10 cellular contexts compared by ENCODE assay signal in the genomic region with DNA sequence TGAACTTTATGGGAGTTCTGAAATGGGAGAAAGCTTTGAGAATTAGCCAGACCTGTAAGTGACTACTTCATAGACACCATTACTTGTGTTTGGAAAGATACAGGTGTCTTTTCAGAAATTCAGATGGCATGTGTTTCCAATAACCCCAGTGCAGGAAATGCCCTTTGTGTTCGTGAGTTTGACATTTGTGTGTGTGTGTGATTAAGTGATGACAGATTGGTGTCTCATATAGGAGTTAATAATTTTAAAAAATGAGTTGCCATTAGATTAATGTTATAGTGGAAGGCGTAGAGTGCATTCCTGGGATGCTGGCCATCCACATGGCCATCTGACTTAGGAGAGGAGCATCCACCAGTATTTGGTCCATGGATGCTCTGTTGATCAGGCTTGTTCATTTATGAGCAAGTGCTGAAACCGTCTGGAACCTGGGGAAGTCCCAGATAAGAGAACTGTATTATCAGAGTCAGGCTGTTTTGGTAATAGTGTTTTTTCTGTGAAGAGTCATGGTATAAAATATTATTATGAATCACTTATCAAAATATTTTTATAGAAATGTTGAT. TPM values are rescaled to one million over a fixed set of nuclear protein-coding genes. Genes with fewer than 3 reads are reported as not detected.
DNase-seq lines count a peak whose midpoint lies in the region; ATAC-seq and TF ChIP-seq lines count a peak whose summit lies in the region.
"Had no signal": no experiment of that assay in that cellular context is flagged by ENCODE, and none has a peak within 500 bp of the region (broad histone marks: within the 10 kb centered on the region; RNA-seq: fewer than 3 reads in every experiment).

No MANE protein-coding gene starts in this region.

- CTCF ChIA-PET in CD4-positive, alpha-beta T cell (lab: Charles Lee) = interaction anchor here (4.8 kb wide), 1 partner anchor 9 kb away, joined by 31 read pairs; no protein-coding TSS in a partner anchor

- peaks cover 10% of the 10 kb centered on the region; the same call in 1 of the 2 replicates for H4K20me1 ChIP-seq in Karpas-422 (ENCODE audit: insufficient read depth, low read depth, low read length)

- H3K9me2 ChIP-seq in Karpas-422 (replicated peaks; ENCODE audit: insufficient read depth, low read length) = no peaks in the 10 kb centered on the region

- TF ChIP-seq CTCF in CD4-positive, alpha-beta T cell (IDR thresholded peaks at IDR 0.05) = no peak

- H3K27me3 ChIP-seq in CD4-positive, alpha-beta T cell (ENCODE audit: control insufficient read depth, insufficient read depth, low read length) = no peaks in the 10 kb centered on the region
- H3K27me3 ChIP-seq in Karpas-422 (ENCODE audit: low read length) = no peaks in the 10 kb centered on the region
- H3K27me3 ChIP-seq in SJCRH30 = no peaks in the 10 kb centered on the region

- peaks cover 78% of the 10 kb centered on the region for H3K79me2 ChIP-seq in Karpas-422 (ENCODE audit: low read length)

- intact Hi-C loops in CD4-positive, alpha-beta T cell (cut with DNase I, micrococcal nuclease) = loop anchor here (2.0 to 10.0 kb wide), 5 partner anchors 13 to 495 kb away; a partner anchor contains a TSS
- intact Hi-C loops in posterior cingulate gyrus (cut with DNase I) = no loop called here

- H3K9me3 ChIP-seq in CD4-positive, alpha-beta T cell (ENCODE audit: control insufficient read depth, low read length) = no peaks in the 10 kb centered on the region
- H3K9me3 ChIP-seq in Karpas-422 (ENCODE audit: low read length) (no peaks in the 10 kb centered on the region), SJCRH30 (replicated peaks) (no peaks in the 10 kb centered on the region; the same call in 1 of the 2 replicates)

- H3K27ac ChIP-seq in CD4-positive, alpha-beta T cell (ENCODE audit: low read depth, low read length) = peak overlapping the region; percentile 88
- peak overlapping the region; percentile 79 for H3K27ac ChIP-seq in Karpas-422 (ENCODE audit: low read length)
- no peak overlapping the region for H3K27ac ChIP-seq in SJCRH30

- POLR2A ChIA-PET in CD4-positive, alpha-beta T cell (lab: Charles Lee) = interaction anchor here (2.1 to 7.1 kb wide), 3 partner anchors 9 to 126 kb away, joined by 6 to 180 read pairs (median 14); a partner anchor contains a TSS

- H3K36me3 ChIP-seq in Karpas-422 (ENCODE audit: insufficient read depth, low read length) (peaks cover 23% of the 10 kb centered on the region), SJCRH30 (peaks cover 23% of the 10 kb centered on the region)

- H3K36me3 Mint-ChIP-seq in CD4-positive, alpha-beta T cell (ENCODE audit: low read depth) = peaks cover 77% of the 10 kb centered on the region
- peaks cover 17 to 29% of the 10 kb centered on the region in 2 donors for H3K36me3 Mint-ChIP-seq in activated T-cell treated with anti-CD3 and anti-CD28 coated beads, Interleukin-2, amount 50 U/mL, for 72 hours (ENCODE audit: insufficient read depth in 2 of 2)
- peaks cover 25% of the 10 kb centered on the region for H3K36me3 Mint-ChIP-seq in memory B cell

- H3K4me1 Mint-ChIP-seq in CD4-positive, alpha-beta T cell (ENCODE audit: low read depth) = peaks cover 67% of the 10 kb centered on the region
- peaks cover 67% of the 10 kb centered on the region for H3K4me1 Mint-ChIP-seq in activated T-cell treated with anti-CD3 and anti-CD28 coated beads, Interleukin-2, amount 50 U/mL, for 72 hours (ENCODE audit: low read depth)
- H3K4me1 Mint-ChIP-seq in memory B cell = peaks cover 44% of the 10 kb centered on the region

- peak overlapping the region; percentile 87 for H3K4me2 ChIP-seq in Karpas-422 (ENCODE audit: low read depth, low read length, poor library complexity, severe bottlenecking)

- no peaks in the 10 kb centered on the region for H3K27me3 Mint-ChIP-seq in CD4-positive, alpha-beta T cell
- H3K27me3 Mint-ChIP-seq in activated T-cell treated with anti-CD3 and anti-CD28 coated beads, Interleukin-2, amount 50 U/mL, for 72 hours (ENCODE audit: low read depth) = no peaks in the 10 kb centered on the region
- no peaks in the 10 kb centered on the region for H3K27me3 Mint-ChIP-seq in memory B cell

- H3K4me1 ChIP-seq in Karpas-422 (ENCODE audit: low read length) (peaks cover 52% of the 10 kb centered on the region), SJCRH30 (peaks cover 6% of the 10 kb centered on the region; the same call in 1 of the 2 replicates)

- H3K4me3 ChIP-seq in Karpas-422 (ENCODE audit: low read length) = peak overlapping the region; percentile 82
- H3K4me3 ChIP-seq in SJCRH30 = no peak overlapping the region

- H3K9ac ChIP-seq in Karpas-422 (ENCODE audit: low read length) = peak overlapping the region; percentile 96

- no peak for DNase-seq in CD4-positive, alpha-beta T cell
- DNase-seq in Karpas-422 (no peak), memory B cell (ENCODE audit: low spot score in 2 of 2) (no peak), hypothalamus (lab: John Stamatoyannopoulos, UW) (no peak), SJCRH30 (no peak), posterior cingulate gyrus (no peak)
- DNase-seq in activated T-cell treated with anti-CD3 and anti-CD28 coated beads, Interleukin-2, amount 50 U/mL, for 72 hours = peak in 1 of 2 donors; percentile 33
- DNase-seq: left cardiac atrium, NCI-H510A had no signal

- H2AFZ ChIP-seq in Karpas-422 (ENCODE audit: low read length) = no peak overlapping the region

- H3K4me3 Mint-ChIP-seq in CD4-positive, alpha-beta T cell = peak overlapping the region; percentile 92
- H3K4me3 Mint-ChIP-seq in activated T-cell treated with anti-CD3 and anti-CD28 coated beads, Interleukin-2, amount 50 U/mL, for 72 hours = peak overlapping the region; percentile 87 to 99
- peak overlapping the region; percentile 94 for H3K4me3 Mint-ChIP-seq in memory B cell

- H3K27ac Mint-ChIP-seq in CD4-positive, alpha-beta T cell = peak overlapping the region; percentile 86
- H3K27ac Mint-ChIP-seq in activated T-cell treated with anti-CD3 and anti-CD28 coated beads, Interleukin-2, amount 50 U/mL, for 72 hours = peak overlapping the region; percentile 43
- peak overlapping the region; percentile 98 for H3K27ac Mint-ChIP-seq in memory B cell

- peak; percentile 10 for ATAC-seq in CD4-positive, alpha-beta T cell (ENCODE audit: poor library complexity)
- no peak for ATAC-seq in activated T-cell treated with anti-CD3 and anti-CD28 coated beads, Interleukin-2, amount 50 U/mL, for 72 hours (replicated peaks in 1 of 2)
- peak; percentile 12 for ATAC-seq in memory B cell (ENCODE audit: low read depth)
- ATAC-seq in GM19455 (IDR thresholded peaks at IDR 0.05; ENCODE audit: unreplicated experiment) = no peak
- ATAC-seq: left cardiac atrium had no signal

- H3K9me3 Mint-ChIP-seq in CD4-positive, alpha-beta T cell = no peaks in the 10 kb centered on the region
- H3K9me3 Mint-ChIP-seq in activated T-cell treated with anti-CD3 and anti-CD28 coated beads, Interleukin-2, amount 50 U/mL, for 72 hours = no peaks in the 10 kb centered on the region
- H3K9me3 Mint-ChIP-seq in memory B cell = no peaks in the 10 kb centered on the region

RNA-seq across cellular contexts. Expression of a gene that starts 3.1 kb away (rescaled TPM):
- 100 to 1,000 TPM; 265 to 277 TPM for total RNA-seq in CD4-positive, alpha-beta T cell
- total RNA-seq in Karpas-422 (2014; rRNA removed; shearing (Covaris generic); ENCODE audit: low replicate concordance) = 60.8 and 89.0 TPM in 2 replicates
- total RNA-seq in activated T-cell treated with anti-CD3 and anti-CD28 coated beads, Interleukin-2, amount 50 U/mL, for 72 hours = 100 to 1,000 TPM; 161 to 162 TPM
- total RNA-seq in SJCRH30 (2014; rRNA removed; shearing (Covaris generic)) = 43.2 and 49.2 TPM in 2 replicates

RNA-seq across cellular contexts. Expression of a gene that starts 9.2 kb away (rescaled TPM):
- 1 to 10 TPM; 5.6 to 5.9 TPM for total RNA-seq in CD4-positive, alpha-beta T cell
- total RNA-seq in Karpas-422 (2014; rRNA removed; shearing (Covaris generic); ENCODE audit: low replicate concordance) = 29.4 and 42.7 TPM in 2 replicates
- total RNA-seq in activated T-cell treated with anti-CD3 and anti-CD28 coated beads, Interleukin-2, amount 50 U/mL, for 72 hours = 10 to 100 TPM; 43.5 to 46.8 TPM
- 43.4 and 43.5 TPM in 2 replicates for total RNA-seq in SJCRH30 (2014; rRNA removed; shearing (Covaris generic))

RNA-seq across cellular contexts. Expression of a gene that starts 59.5 kb away (rescaled TPM):
- 10 to 100 TPM; 22.8 to 27.5 TPM for total RNA-seq in CD4-positive, alpha-beta T cell
- 68.3 and 81.0 TPM in 2 replicates for total RNA-seq in Karpas-422 (2014; rRNA removed; shearing (Covaris generic); ENCODE audit: low replicate concordance)
- total RNA-seq in activated T-cell treated with anti-CD3 and anti-CD28 coated beads, Interleukin-2, amount 50 U/mL, for 72 hours = 100 to 1,000 TPM; 138 to 162 TPM
- total RNA-seq in SJCRH30 (2014; rRNA removed; shearing (Covaris generic)) = 9.3 and 15.9 TPM in 2 replicates

Comparison
In these comparisons a context has a peak if more than half of its experiments do, and no peak if none do; other contexts are left out.
1. ATAC-seq: peak in CD4-positive, alpha-beta T cell (single experiment) and memory B cell (single experiment); none in activated T-cell treated with anti-CD3 and anti-CD28 coated beads, Interleukin-2, amount 50 U/mL, for 72 hours (0 of 2) and GM19455 (single experiment).
2. H3K27ac Mint-ChIP-seq: peak in every context shown above with its lines; median percentile 98 in memory B cell; 86 in CD4-positive, alpha-beta T cell; 43 in activated T-cell treated with anti-CD3 and anti-CD28 coated beads, Interleukin-2, amount 50 U/mL, for 72 hours.
3. Peak in every context shown above with its lines, with median percentiles within 50 percentile points of each other: H3K4me3 Mint-ChIP-seq.